2 cellular contexts compared by ENCODE assay signal in the genomic region with DNA sequence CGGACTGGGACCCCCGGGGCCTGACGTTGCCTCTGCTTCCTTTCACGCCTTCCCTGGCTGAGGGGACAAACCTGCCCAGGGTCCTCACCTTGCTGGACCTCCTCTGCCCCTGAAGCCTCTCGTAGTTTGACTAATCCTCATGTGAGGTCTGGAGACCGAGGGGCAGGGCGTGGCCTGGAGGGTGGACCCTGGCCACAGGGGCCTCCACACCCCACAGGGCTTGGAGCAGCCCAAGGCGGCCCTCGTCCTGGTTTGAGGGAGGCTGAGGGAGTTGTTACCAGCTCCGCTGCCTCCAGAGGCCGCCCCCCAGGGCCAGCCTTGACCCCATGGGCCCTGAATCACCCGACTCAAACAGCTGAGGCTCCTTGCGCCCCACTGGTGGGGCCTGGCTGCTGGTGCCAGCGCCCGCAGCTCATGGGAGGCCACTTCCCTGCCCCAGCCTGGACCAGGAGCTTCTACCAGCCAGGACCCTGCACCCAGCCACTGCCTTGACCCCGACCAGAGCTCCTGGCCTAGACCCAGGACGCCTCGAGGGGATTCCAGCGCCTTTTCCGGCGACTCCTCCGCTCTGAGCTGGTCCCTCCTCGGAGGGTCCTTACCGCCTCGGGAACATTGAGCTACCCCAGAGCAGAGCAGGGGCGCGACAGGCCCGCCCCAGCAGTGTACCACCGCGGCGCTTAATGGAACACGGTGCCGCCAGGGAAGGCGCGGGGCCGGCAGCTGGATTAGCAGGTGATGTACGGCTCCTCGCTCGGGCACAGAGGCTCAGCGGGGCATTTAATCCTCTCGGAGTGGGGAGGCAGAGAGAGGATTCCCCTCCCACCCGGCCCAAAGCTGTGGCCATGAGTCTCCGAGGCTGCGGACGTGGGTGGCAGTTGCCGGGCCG.
TF ChIP-seq lines count a peak whose summit lies in the region.

No MANE protein-coding gene starts in this region.

TF ChIP-seq in IMR-90, 13 proteins besides CTCF, POLR2A, EP300 and RAD21:
- no peak for TF ChIP-seq CEBPB (IDR thresholded peaks at IDR 0.05; ENCODE audit: low read depth, low read length)
- TF ChIP-seq, protein P1, sequence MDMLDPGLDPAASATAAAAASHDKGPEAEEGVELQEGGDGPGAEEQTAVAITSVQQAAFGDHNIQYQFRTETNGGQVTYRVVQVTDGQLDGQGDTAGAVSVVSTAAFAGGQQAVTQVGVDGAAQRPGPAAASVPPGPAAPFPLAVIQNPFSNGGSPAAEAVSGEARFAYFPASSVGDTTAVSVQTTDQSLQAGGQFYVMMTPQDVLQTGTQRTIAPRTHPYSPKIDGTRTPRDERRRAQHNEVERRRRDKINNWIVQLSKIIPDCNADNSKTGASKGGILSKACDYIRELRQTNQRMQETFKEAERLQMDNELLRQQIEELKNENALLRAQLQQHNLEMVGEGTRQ (IDR thresholded peaks at IDR 0.05; ENCODE audit: low read depth, low read length) = no peak

TF ChIP-seq in neural cell, 6 proteins besides CTCF, POLR2A, EP300 and RAD21:
- TF ChIP-seq, protein P2, sequence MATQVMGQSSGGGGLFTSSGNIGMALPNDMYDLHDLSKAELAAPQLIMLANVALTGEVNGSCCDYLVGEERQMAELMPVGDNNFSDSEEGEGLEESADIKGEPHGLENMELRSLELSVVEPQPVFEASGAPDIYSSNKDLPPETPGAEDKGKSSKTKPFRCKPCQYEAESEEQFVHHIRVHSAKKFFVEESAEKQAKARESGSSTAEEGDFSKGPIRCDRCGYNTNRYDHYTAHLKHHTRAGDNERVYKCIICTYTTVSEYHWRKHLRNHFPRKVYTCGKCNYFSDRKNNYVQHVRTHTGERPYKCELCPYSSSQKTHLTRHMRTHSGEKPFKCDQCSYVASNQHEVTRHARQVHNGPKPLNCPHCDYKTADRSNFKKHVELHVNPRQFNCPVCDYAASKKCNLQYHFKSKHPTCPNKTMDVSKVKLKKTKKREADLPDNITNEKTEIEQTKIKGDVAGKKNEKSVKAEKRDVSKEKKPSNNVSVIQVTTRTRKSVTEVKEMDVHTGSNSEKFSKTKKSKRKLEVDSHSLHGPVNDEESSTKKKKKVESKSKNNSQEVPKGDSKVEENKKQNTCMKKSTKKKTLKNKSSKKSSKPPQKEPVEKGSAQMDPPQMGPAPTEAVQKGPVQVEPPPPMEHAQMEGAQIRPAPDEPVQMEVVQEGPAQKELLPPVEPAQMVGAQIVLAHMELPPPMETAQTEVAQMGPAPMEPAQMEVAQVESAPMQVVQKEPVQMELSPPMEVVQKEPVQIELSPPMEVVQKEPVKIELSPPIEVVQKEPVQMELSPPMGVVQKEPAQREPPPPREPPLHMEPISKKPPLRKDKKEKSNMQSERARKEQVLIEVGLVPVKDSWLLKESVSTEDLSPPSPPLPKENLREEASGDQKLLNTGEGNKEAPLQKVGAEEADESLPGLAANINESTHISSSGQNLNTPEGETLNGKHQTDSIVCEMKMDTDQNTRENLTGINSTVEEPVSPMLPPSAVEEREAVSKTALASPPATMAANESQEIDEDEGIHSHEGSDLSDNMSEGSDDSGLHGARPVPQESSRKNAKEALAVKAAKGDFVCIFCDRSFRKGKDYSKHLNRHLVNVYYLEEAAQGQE (IDR thresholded peaks at IDR 0.05; ENCODE audit: borderline replicate concordance) = no peak
- TF ChIP-seq SMC3 (conservative IDR thresholded peaks at IDR 0.05; ENCODE audit: poor library complexity) (no peak), EZH2 (IDR thresholded peaks at IDR 0.05; ENCODE audit: borderline replicate concordance, insufficient read depth, low read length, poor library complexity, severe bottlenecking) (no peak), TAF1 (IDR thresholded peaks at IDR 0.05; ENCODE audit: low read depth) (no peak), POLR2AphosphoS5 (IDR thresholded peaks at IDR 0.05) (no peak), MXI1 (conservative IDR thresholded peaks at IDR 0.05; ENCODE audit: poor library complexity, severe bottlenecking) (no peak)
